In genomic region chr2:11876889-11877288, GRCh38 we compare ENCODE assay signal across 27 cellular contexts.
DNase-seq lines count a peak whose midpoint lies in the region; FAIRE-seq and TF ChIP-seq lines count a peak whose summit lies in the region.
"Had no signal": no experiment of that assay in that cellular context is flagged by ENCODE, and none has a peak within 500 bp of the region (broad histone marks: within the 10 kb centered on the region; RNA-seq: fewer than 3 reads in every experiment).

No MANE protein-coding gene starts in this region.

- H3K4me3 ChIP-seq in endodermal cell (ENCODE audit: low read length) (no peak overlapping the region), mesenchymal stem cell (ENCODE audit: insufficient read depth in 1 of 2, low read depth in 1 of 2, low read length in 2 of 2) (no peak overlapping the region), vagina (no peak overlapping the region), tibial nerve (no peak overlapping the region)
- H3K4me3 ChIP-seq: A549; BLaER1 treated with 17β-estradiol and CSF1 and Interleukin-3, amounts not matched to agents 10 nM and 100 nM; GM12878; GM23248 had no signal

- no peak overlapping the region for H3K23ac ChIP-seq in mesenchymal stem cell (ENCODE audit: low read length in 2 of 2)

- no peaks in the 10 kb centered on the region for H3K36me3 Mint-ChIP-seq in endodermal cell (ENCODE audit: low read depth)
- H3K36me3 Mint-ChIP-seq: CD14-positive monocyte had no signal

- no peak overlapping the region for H2BK5ac ChIP-seq in mesenchymal stem cell (ENCODE audit: low read depth, low read length, poor library complexity, severe bottlenecking)

- H3K9me3 ChIP-seq in endodermal cell (ENCODE audit: control insufficient read depth, low read length) (no peaks in the 10 kb centered on the region), mesenchymal stem cell (ENCODE audit: control insufficient read depth, low read length) (no peaks in the 10 kb centered on the region), vagina (no peaks in the 10 kb centered on the region), tibial nerve (no peaks in the 10 kb centered on the region)
- H3K9me3 ChIP-seq: A549; BE2C; BLaER1 treated with 17β-estradiol and CSF1 and Interleukin-3, amounts not matched to agents 10 nM and 100 nM had no signal

- intact Hi-C loops in vagina (cut with DNase I): no loop called here

- no peak for TF ChIP-seq CTCF in endodermal cell (conservative IDR thresholded peaks at IDR 0.05)
- TF ChIP-seq CTCF in vagina (IDR thresholded peaks at IDR 0.05): no peak
- no peak for TF ChIP-seq CTCF in tibial nerve (IDR thresholded peaks at IDR 0.05)

- H3K4me3 Mint-ChIP-seq in endodermal cell: no peak overlapping the region
- H3K4me3 Mint-ChIP-seq: CD14-positive monocyte; CD4-positive, alpha-beta T cell; CD8-positive, alpha-beta memory T cell; H9 had no signal

- no peaks in the 10 kb centered on the region for H3K27me3 Mint-ChIP-seq in endodermal cell (ENCODE audit: insufficient read depth)
- H3K27me3 Mint-ChIP-seq: CD4-positive, alpha-beta T cell had no signal

- peaks cover 2% of the 10 kb centered on the region for H3K9me3 Mint-ChIP-seq in endodermal cell

- TF ChIP-seq EP300 in tibial nerve (IDR thresholded peaks at IDR 0.05): no peak

- no peak overlapping the region for H2BK12ac ChIP-seq in mesenchymal stem cell (ENCODE audit: low read length in 2 of 2)

- H4K91ac ChIP-seq in mesenchymal stem cell (ENCODE audit: low read length): no peak overlapping the region

- H3K4me1 Mint-ChIP-seq in endodermal cell: peaks cover 32% of the 10 kb centered on the region
- H3K4me1 Mint-ChIP-seq: H9 had no signal

- WGBS in endodermal cell (ENCODE audit: insufficient coverage in 1 of 2, insufficient read length in 1 of 2), 2 experiments: 84 to 95% methylated on average over 3 to 5 of the region's 5 CpGs
- 97% methylated on average over 4 of the region's 5 CpGs for whole genome bisulfite sequencing in mesenchymal stem cell
- WGBS in tibial nerve, 2 donors: 76 to 80% methylated on average over 5 of the region's 5 CpGs

- H3K9ac ChIP-seq in endodermal cell (ENCODE audit: extremely low read depth, low read length, poor library complexity, severe bottlenecking): no peak overlapping the region
- no peak overlapping the region for H3K9ac ChIP-seq in mesenchymal stem cell (ENCODE audit: low read length)
- H3K9ac ChIP-seq: BLaER1 treated with 17β-estradiol and CSF1 and Interleukin-3, amounts not matched to agents 10 nM and 100 nM; GM23248 had no signal

- no peak overlapping the region for H2BK120ac ChIP-seq in mesenchymal stem cell (ENCODE audit: low read depth, low read length)

- FAIRE-seq in H54 (lab: Jason Lieb, UNC): no peak
- FAIRE-seq: A549, D721Med, GM12878, GM19239, H1 had no signal

- no peaks in the 10 kb centered on the region for H3K79me1 ChIP-seq in mesenchymal stem cell (replicated peaks; ENCODE audit: low read length, poor library complexity, severe bottlenecking)

- H3K27me3 ChIP-seq in endodermal cell (ENCODE audit: control insufficient read depth, insufficient read depth, low read length, poor library complexity, severe bottlenecking) (no peaks in the 10 kb centered on the region), mesenchymal stem cell (ENCODE audit: control insufficient read depth in 1 of 2, insufficient read depth in 1 of 2, low read length in 2 of 2) (peaks cover 4 to 22% of the 10 kb centered on the region in 2 experiments), vagina (no peaks in the 10 kb centered on the region), tibial nerve (no peaks in the 10 kb centered on the region)
- H3K27me3 ChIP-seq: BE2C; BLaER1 treated with 17β-estradiol and CSF1 and Interleukin-3, amounts not matched to agents 10 nM and 100 nM had no signal

- H3K27ac ChIP-seq in endodermal cell (ENCODE audit: low read depth, low read length) (no peak overlapping the region), mesenchymal stem cell (ENCODE audit: low read length, poor library complexity, severe bottlenecking) (no peak overlapping the region), vagina (no peak overlapping the region), tibial nerve (no peak overlapping the region)
- H3K27ac ChIP-seq: A549; BLaER1 treated with 17β-estradiol and CSF1 and Interleukin-3, amounts not matched to agents 10 nM and 100 nM; GM23248 had no signal

- no peak overlapping the region for H3K4me2 ChIP-seq in mesenchymal stem cell (ENCODE audit: low read length, poor library complexity, severe bottlenecking)
- H3K4me2 ChIP-seq: A549; BLaER1 treated with 17β-estradiol and CSF1 and Interleukin-3, amounts not matched to agents 10 nM and 100 nM had no signal

- no peak overlapping the region for H3K18ac ChIP-seq in mesenchymal stem cell (ENCODE audit: low read depth in 1 of 2, low read length in 2 of 2)

- DNase-seq in activated effector memory CD4-positive, alpha-beta T cell treated with anti-CD3 and anti-CD28 coated beads, Interleukin-2, amount 50 U/mL, for 16 hours: peak; percentile 34
- DNase-seq in activated effector memory CD4-positive, alpha-beta T cell treated with Interleukin-2 at 50 U/mL for 16 hours: no peak
- DNase-seq in endodermal cell: no peak
- no peak for DNase-seq in mesenchymal stem cell
- DNase-seq in vagina (ENCODE audit: extremely low spot score in 2 of 2): peak; percentile 64 to 80
- DNase-seq in tibial nerve (ENCODE audit: low spot score in 2 of 2): no peak
- DNase-seq in H54 (ENCODE audit: insufficient read length, low spot score): no peak
- DNase-seq in mesenteric fat pad (ENCODE audit: low spot score): no peak
- DNase-seq: 8988T; ACHN; AML-193; BE2C; CD4-positive, alpha-beta T cell; CD8-positive, alpha-beta memory T cell; DMS 273 treated with DMSO at 0.1 percent for 48 hours; DMS79; EL; GDM1; GM23248; H9 had no signal

- H3K4ac ChIP-seq in mesenchymal stem cell (ENCODE audit: low read depth in 1 of 2, low read length in 2 of 2): no peak overlapping the region

- no peak overlapping the region for H2AK5ac ChIP-seq in mesenchymal stem cell (ENCODE audit: low read length, severe bottlenecking)

- H3K4me1 ChIP-seq in endodermal cell (ENCODE audit: control insufficient read depth, insufficient read depth, low read length) (peaks cover 10% of the 10 kb centered on the region), mesenchymal stem cell (ENCODE audit: control insufficient read depth, insufficient read depth, low read depth, low read length) (peaks cover 3% of the 10 kb centered on the region), vagina (peaks cover 11% of the 10 kb centered on the region), tibial nerve (peaks cover 0 to 8% (median 0%) of the 10 kb centered on the region in 4 donors)
- H3K4me1 ChIP-seq: A549, BE2C had no signal

- H4K8ac ChIP-seq in mesenchymal stem cell (ENCODE audit: low read length): peak overlapping the region; percentile 37

- no peak for TF ChIP-seq POLR2A in vagina (IDR thresholded peaks at IDR 0.05)
- TF ChIP-seq POLR2A in tibial nerve (IDR thresholded peaks at IDR 0.05): no peak
- no peak for TF ChIP-seq POLR2A in H54 (IDR thresholded peaks at IDR 0.05; ENCODE audit: low read depth, low read length)

- no peak overlapping the region for H2AFZ ChIP-seq in mesenchymal stem cell (ENCODE audit: low read depth, low read length)
- H2AFZ ChIP-seq: GM23248 had no signal

- H3K36me3 ChIP-seq in endodermal cell (ENCODE audit: control insufficient read depth, insufficient read depth, low read length) (no peaks in the 10 kb centered on the region), mesenchymal stem cell (ENCODE audit: control insufficient read depth in 1 of 2, insufficient read depth in 2 of 2, low read depth in 1 of 2, low read length in 2 of 2) (no peaks in the 10 kb centered on the region), vagina (no peaks in the 10 kb centered on the region), tibial nerve (no peaks in the 10 kb centered on the region)
- H3K36me3 ChIP-seq: BE2C; BLaER1 treated with 17β-estradiol and CSF1 and Interleukin-3, amounts not matched to agents 10 nM and 100 nM had no signal

- peak overlapping the region; percentile 48 for H3K27ac Mint-ChIP-seq in endodermal cell
- H3K27ac Mint-ChIP-seq: CD14-positive monocyte; CD4-positive, alpha-beta T cell; H9 had no signal

- no peak overlapping the region for H2BK15ac ChIP-seq in mesenchymal stem cell (ENCODE audit: low read depth, poor library complexity, severe bottlenecking)

- H3K14ac ChIP-seq in mesenchymal stem cell (ENCODE audit: low read length in 2 of 2): no peak overlapping the region

Comparison
In these comparisons a context has a peak if more than half of its experiments do, and no peak if none do; other contexts are left out.
1. DNase-seq: peak in activated effector memory CD4-positive, alpha-beta T cell treated with anti-CD3 and anti-CD28 coated beads, Interleukin-2, amount 50 U/mL, for 16 hours (single experiment) and vagina (2 of 2); none in activated effector memory CD4-positive, alpha-beta T cell treated with Interleukin-2 at 50 U/mL for 16 hours (single experiment), endodermal cell (single experiment), mesenchymal stem cell (single experiment), tibial nerve (0 of 2), H54 (single experiment) and mesenteric fat pad (single experiment).